In the genomic region with DNA sequence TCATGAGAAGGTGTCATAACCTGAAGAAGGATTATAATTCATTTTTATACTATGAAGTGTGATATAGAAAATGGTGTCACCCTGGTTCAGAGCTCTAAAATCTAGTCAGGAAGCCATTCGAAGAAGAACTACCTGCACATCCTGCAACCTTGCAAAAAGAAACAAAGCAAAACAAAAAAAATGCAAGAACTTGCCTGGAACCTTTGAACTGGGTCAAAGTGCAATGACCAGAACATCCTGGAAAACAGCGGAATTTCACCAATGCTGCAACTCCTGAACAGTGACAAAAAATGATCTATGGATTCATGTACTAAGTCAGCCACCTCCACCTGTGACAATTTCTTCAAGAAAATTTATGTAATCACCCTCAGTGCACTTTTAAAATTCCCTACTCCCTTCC, we compare ENCODE assay signal across 32 cellular contexts.
"Had no signal": no experiment of that assay in that cellular context is flagged by ENCODE, and none has a peak within 500 bp of the region (broad histone marks: within the 10 kb centered on the region; RNA-seq: fewer than 3 reads in every experiment).

No MANE protein-coding gene starts in this region.

- H3K27ac ChIP-seq: ovary, parathyroid adenoma, psoas muscle, skin epidermis, spleen, suprapubic skin, testis, tibial artery, transverse colon, upper lobe of left lung, vagina had no signal

- H3K9me3 ChIP-seq: ovary, psoas muscle, spleen, suprapubic skin, testis, tibial artery, transverse colon, upper lobe of left lung, vagina had no signal

- H3K27ac Mint-ChIP-seq: naive thymus-derived CD8-positive, alpha-beta T cell; natural killer cell treated with Interleukin-12 subunit alpha and Interleukin-12 subunit beta and Interleukin-15 and Interleukin-18, amount 100 ng/mL, for 72 hours; nephron progenitor cell; progenitor cell of endocrine pancreas; stimulated activated memory B cell treated with anti-CD40 and anti-IgM and Interleukin-4, amounts not matched to agents 10 μg/mL and 1 μg/mL and 100 μg/mL, for 72 hours; stimulated activated naive CD8-positive, alpha-beta T cell treated with anti-CD3 and anti-CD28 coated beads, Interleukin-15, amount 100 ng/mL, for 72 hours had no signal

- H2AFZ ChIP-seq: parathyroid adenoma had no signal

- H3K9ac ChIP-seq: parathyroid adenoma had no signal

- H3K4me2 ChIP-seq: smooth muscle cell had no signal

- H3K79me2 ChIP-seq: parathyroid adenoma had no signal

- H3K4me3 ChIP-seq: ovary, psoas muscle, skin epidermis, smooth muscle cell, spleen, suprapubic skin, testis, tibial artery, transverse colon, upper lobe of left lung, vagina had no signal

- DNase-seq: naive thymus-derived CD8-positive, alpha-beta T cell; nephron progenitor cell; occipital lobe; ovary; posterior cingulate gyrus; psoas muscle; right cardiac atrium; spleen; stimulated activated CD4-positive, alpha-beta T cell treated with anti-CD3 and anti-CD28 coated beads, Interleukin-12 subunit alpha, Interleukin-12 subunit beta, amount 100 ng/mL, for 4 hours; stimulated activated CD4-positive, alpha-beta T cell treated with anti-CD3 and anti-CD28 coated beads, Interleukin-1b, Interleukin-23, amount 100 ng/mL, for 48 hours; stimulated activated CD4-positive, alpha-beta T cell treated with anti-CD3 and anti-CD28 coated beads, Interleukin-4, amount 100 ng/mL, for 1 hour; stimulated activated CD4-positive, alpha-beta T cell treated with anti-CD3 and anti-CD28 coated beads, Interleukin-4, amount 100 ng/mL, for 4 hours; stimulated activated CD8-positive, alpha-beta memory T cell treated with anti-CD3 and anti-CD28 coated beads, Interleukin-4, amount 100 ng/mL, for 48 hours; stimulated activated naive CD4-positive, alpha-beta T cell; stimulated activated naive CD8-positive, alpha-beta T cell treated with anti-CD3 and anti-CD28 coated beads, Interleukin-15, amount 100 ng/mL, for 72 hours; stimulated activated naive CD8-positive, alpha-beta T cell treated with anti-CD3 and anti-CD28 coated beads, Interleukin-15, Interleukin-2, amounts not matched to agents 100 U/mL and 50 U/mL, for 24 hours; substantia nigra; testis; tibial artery; transverse colon; upper lobe of left lung had no signal

- H3K27me3 ChIP-seq: ovary, spleen, suprapubic skin, testis, tibial artery, transverse colon, upper lobe of left lung, vagina had no signal

- H3K4me3 Mint-ChIP-seq: naive thymus-derived CD8-positive, alpha-beta T cell; natural killer cell treated with Interleukin-12 subunit alpha and Interleukin-12 subunit beta and Interleukin-15 and Interleukin-18, amount 100 ng/mL, for 72 hours; nephron progenitor cell; neural crest cell; stimulated activated memory B cell treated with anti-CD40 and anti-IgM and Interleukin-4, amounts not matched to agents 10 μg/mL and 1 μg/mL and 100 μg/mL, for 72 hours; stimulated activated naive CD8-positive, alpha-beta T cell treated with anti-CD3 and anti-CD28 coated beads, Interleukin-15, amount 100 ng/mL, for 72 hours had no signal

- H3K36me3 Mint-ChIP-seq: naive thymus-derived CD8-positive, alpha-beta T cell; stimulated activated memory B cell treated with anti-CD40 and anti-IgM and Interleukin-4, amounts not matched to agents 10 μg/mL and 1 μg/mL and 100 μg/mL, for 72 hours had no signal

- H3K4me1 ChIP-seq: parathyroid adenoma, psoas muscle, spleen, suprapubic skin, testis, tibial artery, transverse colon, upper lobe of left lung, vagina had no signal

- FAIRE-seq: urothelium cell line had no signal

- H3K4me1 Mint-ChIP-seq: naive thymus-derived CD8-positive, alpha-beta T cell; stimulated activated memory B cell treated with anti-CD40 and anti-IgM and Interleukin-4, amounts not matched to agents 10 μg/mL and 1 μg/mL and 100 μg/mL, for 72 hours; stimulated activated naive CD8-positive, alpha-beta T cell treated with anti-CD3 and anti-CD28 coated beads, Interleukin-15, amount 100 ng/mL, for 72 hours had no signal

- ATAC-seq: naive thymus-derived CD8-positive, alpha-beta T cell; natural killer cell treated with Interleukin-12 subunit alpha and Interleukin-12 subunit beta and Interleukin-15 and Interleukin-18, amount 100 ng/mL, for 72 hours; psoas muscle; right cardiac atrium; sciatic nerve; stimulated activated memory B cell treated with anti-CD40 and anti-IgM and Interleukin-4, amounts not matched to agents 10 μg/mL and 1 μg/mL and 100 μg/mL, for 72 hours; stimulated activated naive CD8-positive, alpha-beta T cell treated with anti-CD3 and anti-CD28 coated beads, Interleukin-15, amount 100 ng/mL, for 72 hours; stimulated activated naive CD8-positive, alpha-beta T cell treated with anti-CD3 and anti-CD28 coated beads, Interleukin-15, Interleukin-2, amounts not matched to agents 100 U/mL and 50 U/mL, for 24 hours had no signal

- H3K27me3 Mint-ChIP-seq: natural killer cell treated with Interleukin-12 subunit alpha and Interleukin-12 subunit beta and Interleukin-15 and Interleukin-18, amount 100 ng/mL, for 72 hours; progenitor cell of endocrine pancreas; stimulated activated memory B cell treated with anti-CD40 and anti-IgM and Interleukin-4, amounts not matched to agents 10 μg/mL and 1 μg/mL and 100 μg/mL, for 72 hours; stimulated activated naive CD8-positive, alpha-beta T cell treated with anti-CD3 and anti-CD28 coated beads, Interleukin-15, amount 100 ng/mL, for 72 hours had no signal

- H3K36me3 ChIP-seq: ovary, spleen, suprapubic skin, tibial artery, transverse colon, upper lobe of left lung, vagina had no signal

- H3K9me3 Mint-ChIP-seq: nephron progenitor cell, neural crest cell had no signal
